In genomic region chr11:96242191-96242845, GRCh38 we compare ENCODE assay signal across 8 cellular contexts.
DNase-seq lines count a peak whose midpoint lies in the region; ATAC-seq and TF ChIP-seq lines count a peak whose summit lies in the region.

No MANE protein-coding gene starts in this region.

- TF ChIP-seq POLR2A in suprapubic skin (IDR thresholded peaks at IDR 0.05), result no peak

- H3K27me3 ChIP-seq in suprapubic skin, result no peaks in the 10 kb centered on the region

- H3K27me3 Mint-ChIP-seq in T-helper 2 cell treated with Interferon-gamma antibody and Interleukin-4, amounts not matched to agents 5 μg/mL and 100 μg/mL, for 36 hours (ENCODE audit: low read depth), result no peaks in the 10 kb centered on the region
- H3K27me3 Mint-ChIP-seq in activated T-helper 1 cell treated with anti-CD3 and anti-CD28 coated beads, Interleukin-12 subunit alpha, Interleukin-12 subunit beta, Interleukin-2, Interleukin-4 antibody, amounts not matched to agents 30 ng/mL and 10 ng/mL and 1 ng/mL, durations not matched to agents 14 hours and 24 hours and 36 hours (ENCODE audit: insufficient read depth), result no peaks in the 10 kb centered on the region
- peaks cover 0 to 2% (median 0%) of the 10 kb centered on the region in 3 donors for H3K27me3 Mint-ChIP-seq in immature natural killer cell (ENCODE audit: low read depth in 3 of 3)

- no peaks in the 10 kb centered on the region for H3K36me3 ChIP-seq in suprapubic skin

- H3K4me1 ChIP-seq in suprapubic skin, result peaks cover 69% of the 10 kb centered on the region

- peak overlapping the region; percentile 45 for H3K4me3 ChIP-seq in suprapubic skin

- no peaks in the 10 kb centered on the region for H3K9me3 Mint-ChIP-seq in T-helper 2 cell treated with Interferon-gamma antibody and Interleukin-4, amounts not matched to agents 5 μg/mL and 100 μg/mL, for 36 hours
- no peaks in the 10 kb centered on the region for H3K9me3 Mint-ChIP-seq in activated T-helper 1 cell treated with anti-CD3 and anti-CD28 coated beads, Interleukin-12 subunit alpha, Interleukin-12 subunit beta, Interleukin-2, Interleukin-4 antibody, amounts not matched to agents 30 ng/mL and 10 ng/mL and 1 ng/mL, durations not matched to agents 14 hours and 24 hours and 36 hours
- H3K9me3 Mint-ChIP-seq in immature natural killer cell, result no peaks in the 10 kb centered on the region

- WGBS in suprapubic skin, result 27% methylated on average over 2 of the region's 2 CpGs

- H3K4me1 Mint-ChIP-seq in T-helper 2 cell treated with Interferon-gamma antibody and Interleukin-4, amounts not matched to agents 5 μg/mL and 100 μg/mL, for 36 hours (ENCODE audit: low read depth), result peaks cover 43% of the 10 kb centered on the region
- H3K4me1 Mint-ChIP-seq in activated T-helper 1 cell treated with anti-CD3 and anti-CD28 coated beads, Interleukin-12 subunit alpha, Interleukin-12 subunit beta, Interleukin-2, Interleukin-4 antibody, amounts not matched to agents 30 ng/mL and 10 ng/mL and 1 ng/mL, durations not matched to agents 14 hours and 24 hours and 36 hours (ENCODE audit: low read depth), result peaks cover 40% of the 10 kb centered on the region
- H3K4me1 Mint-ChIP-seq in immature natural killer cell, result peaks cover 33 to 38% of the 10 kb centered on the region in 2 donors

- intact Hi-C loops in activated T-helper 1 cell treated with anti-CD3 and anti-CD28 coated beads, Interleukin-12 subunit alpha, Interleukin-12 subunit beta, Interleukin-2, Interleukin-4 antibody, amounts not matched to agents 30 ng/mL and 10 ng/mL and 1 ng/mL, durations not matched to agents 14 hours and 24 hours and 36 hours (cut with micrococcal nuclease), result loop anchor here (2.0 to 10.0 kb wide), 4 partner anchors 50 to 1158 kb away; partner anchors contain the start of genes ENDOD1 and MTMR2

- no peaks in the 10 kb centered on the region for H3K9me3 ChIP-seq in suprapubic skin

- ATAC-seq in GM21529 (IDR thresholded peaks at IDR 0.05; ENCODE audit: unreplicated experiment), result no peak

- DNase-seq in T-helper 2 cell treated with Interferon-gamma antibody and Interleukin-4, amounts not matched to agents 5 μg/mL and 100 μg/mL, for 36 hours (ENCODE audit: low spot score), result no peak
- no peak for DNase-seq in T-helper 2 cell
- DNase-seq in activated T-helper 1 cell treated with anti-CD3 and anti-CD28 coated beads, Interleukin-12 subunit alpha, Interleukin-12 subunit beta, Interleukin-2, Interleukin-4 antibody, amounts not matched to agents 30 ng/mL and 10 ng/mL and 1 ng/mL, durations not matched to agents 14 hours and 24 hours and 36 hours (ENCODE audit: low spot score), result no peak
- DNase-seq in immature natural killer cell, result no peak
- DNase-seq in suprapubic skin (ENCODE audit: low spot score in 2 of 2), result no peak
- DNase-seq in NCI-H2227 treated with DMSO at 0.1 percent for 48 hours (lab: John Stamatoyannopoulos, UW), result no peak
- no peak for DNase-seq in NCI-H1930 (lab: John Stamatoyannopoulos, UW)

- H3K27ac Mint-ChIP-seq in T-helper 2 cell treated with Interferon-gamma antibody and Interleukin-4, amounts not matched to agents 5 μg/mL and 100 μg/mL, for 36 hours, result peak overlapping the region; percentile 72
- H3K27ac Mint-ChIP-seq in activated T-helper 1 cell treated with anti-CD3 and anti-CD28 coated beads, Interleukin-12 subunit alpha, Interleukin-12 subunit beta, Interleukin-2, Interleukin-4 antibody, amounts not matched to agents 30 ng/mL and 10 ng/mL and 1 ng/mL, durations not matched to agents 14 hours and 24 hours and 36 hours, result peak overlapping the region; percentile 80
- peak overlapping the region; percentile 39 to 90 (median 62) for H3K27ac Mint-ChIP-seq in immature natural killer cell

- no peak for TF ChIP-seq CTCF in suprapubic skin (IDR thresholded peaks at IDR 0.05)

- no peak for TF ChIP-seq EP300 in suprapubic skin (IDR thresholded peaks at IDR 0.05)

- H3K27ac ChIP-seq in suprapubic skin, result peak overlapping the region; percentile 84

- H3K36me3 Mint-ChIP-seq in T-helper 2 cell treated with Interferon-gamma antibody and Interleukin-4, amounts not matched to agents 5 μg/mL and 100 μg/mL, for 36 hours (ENCODE audit: low read depth), result peaks cover 3% of the 10 kb centered on the region
- peaks cover 2% of the 10 kb centered on the region for H3K36me3 Mint-ChIP-seq in activated T-helper 1 cell treated with anti-CD3 and anti-CD28 coated beads, Interleukin-12 subunit alpha, Interleukin-12 subunit beta, Interleukin-2, Interleukin-4 antibody, amounts not matched to agents 30 ng/mL and 10 ng/mL and 1 ng/mL, durations not matched to agents 14 hours and 24 hours and 36 hours (ENCODE audit: low read depth)
- no peaks in the 10 kb centered on the region for H3K36me3 Mint-ChIP-seq in immature natural killer cell

- H3K4me3 Mint-ChIP-seq in T-helper 2 cell treated with Interferon-gamma antibody and Interleukin-4, amounts not matched to agents 5 μg/mL and 100 μg/mL, for 36 hours, result peak overlapping the region; percentile 88
- peak overlapping the region; percentile 5 for H3K4me3 Mint-ChIP-seq in activated T-helper 1 cell treated with anti-CD3 and anti-CD28 coated beads, Interleukin-12 subunit alpha, Interleukin-12 subunit beta, Interleukin-2, Interleukin-4 antibody, amounts not matched to agents 30 ng/mL and 10 ng/mL and 1 ng/mL, durations not matched to agents 14 hours and 24 hours and 36 hours
- peak overlapping the region; percentile 32 to 62 (median 59) for H3K4me3 Mint-ChIP-seq in immature natural killer cell

Comparison
In these comparisons a context has a peak if more than half of its experiments do, and no peak if none do; other contexts are left out.
1. H3K4me3 Mint-ChIP-seq: peak in every context shown above with its lines; median percentile 88 in T-helper 2 cell treated with Interferon-gamma antibody and Interleukin-4, amounts not matched to agents 5 μg/mL and 100 μg/mL, for 36 hours; 59 in immature natural killer cell; 5 in activated T-helper 1 cell treated with anti-CD3 and anti-CD28 coated beads, Interleukin-12 subunit alpha, Interleukin-12 subunit beta, Interleukin-2, Interleukin-4 antibody, amounts not matched to agents 30 ng/mL and 10 ng/mL and 1 ng/mL, durations not matched to agents 14 hours and 24 hours and 36 hours.